In the genomic region with DNA sequence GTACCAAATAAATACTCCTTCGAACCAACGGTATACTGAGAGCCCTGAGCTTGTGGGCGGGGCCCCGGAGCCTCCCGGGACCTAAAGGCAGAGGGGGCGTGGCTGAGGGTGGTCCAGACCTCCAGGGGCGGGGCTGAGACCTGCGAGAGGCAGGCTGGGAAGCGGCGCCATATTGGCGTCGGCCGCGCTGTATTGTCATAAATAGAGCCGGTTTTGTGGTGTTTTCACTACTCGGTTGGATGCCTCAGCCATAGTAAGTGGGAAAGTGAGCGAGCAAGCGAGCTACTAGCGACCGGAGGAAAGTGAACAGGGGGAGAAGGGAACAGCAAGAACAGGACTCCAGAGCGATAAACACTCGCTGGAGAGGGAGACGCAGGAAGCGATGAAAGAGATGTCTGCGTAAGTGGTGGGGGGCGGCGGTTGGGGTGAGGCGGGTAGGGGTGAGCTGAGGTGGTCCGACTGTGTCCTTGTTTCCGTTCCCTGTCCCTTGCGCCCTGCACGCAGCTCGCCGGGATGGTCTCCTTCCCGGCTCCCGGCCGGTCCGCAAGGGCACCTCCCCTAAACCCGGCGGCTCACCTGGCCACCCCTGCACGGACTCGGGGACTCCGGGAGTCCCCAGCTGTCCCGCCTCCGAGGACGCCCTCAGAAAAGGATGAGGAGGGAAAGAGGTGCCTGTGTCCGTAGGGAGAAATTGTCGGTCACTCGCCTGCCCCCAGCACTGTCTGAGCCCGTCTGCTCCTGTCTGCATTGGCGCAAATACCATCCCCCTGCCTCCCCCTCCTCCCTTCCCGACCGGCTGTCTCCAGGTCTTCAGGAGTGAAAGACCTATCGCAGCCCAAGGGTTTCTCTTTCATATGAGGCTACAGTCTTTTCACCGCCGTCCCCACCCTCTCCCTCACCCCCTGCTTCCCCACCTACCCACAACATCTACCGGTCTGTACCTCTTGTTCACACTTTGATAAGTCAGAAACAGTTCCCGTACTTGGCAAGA, we compare ENCODE assay signal across 1 cellular context.
TF ChIP-seq lines count a peak whose summit lies in the region.

A gene (plus strand): TSS at position 172 of the 991 bp plus-strand sequence. CDS start 211 bp downstream, at position 383.

TF ChIP-seq in HepG2, 621 proteins besides CTCF, POLR2A, EP300 and RAD21 (continued from another document and continues in another):
- TF ChIP-seq MTA1 (CRISPR knock-in tag; IDR thresholded peaks at IDR 0.05; ENCODE audit: borderline replicate concordance) = 0 out of 2 replicates have a peak, but pooled peaks have one; percentile 19
- no peak for TF ChIP-seq GLI4 (CRISPR knock-in tag; IDR thresholded peaks at IDR 0.05; ENCODE audit: borderline replicate concordance)
- TF ChIP-seq FOXO1 (CRISPR knock-in tag; IDR thresholded peaks at IDR 0.05) = no peak; the same call in 1 of the 2 replicates
- TF ChIP-seq ZBTB21 (CRISPR knock-in tag; IDR thresholded peaks at IDR 0.05) = no peak
- TF ChIP-seq, protein P1, sequence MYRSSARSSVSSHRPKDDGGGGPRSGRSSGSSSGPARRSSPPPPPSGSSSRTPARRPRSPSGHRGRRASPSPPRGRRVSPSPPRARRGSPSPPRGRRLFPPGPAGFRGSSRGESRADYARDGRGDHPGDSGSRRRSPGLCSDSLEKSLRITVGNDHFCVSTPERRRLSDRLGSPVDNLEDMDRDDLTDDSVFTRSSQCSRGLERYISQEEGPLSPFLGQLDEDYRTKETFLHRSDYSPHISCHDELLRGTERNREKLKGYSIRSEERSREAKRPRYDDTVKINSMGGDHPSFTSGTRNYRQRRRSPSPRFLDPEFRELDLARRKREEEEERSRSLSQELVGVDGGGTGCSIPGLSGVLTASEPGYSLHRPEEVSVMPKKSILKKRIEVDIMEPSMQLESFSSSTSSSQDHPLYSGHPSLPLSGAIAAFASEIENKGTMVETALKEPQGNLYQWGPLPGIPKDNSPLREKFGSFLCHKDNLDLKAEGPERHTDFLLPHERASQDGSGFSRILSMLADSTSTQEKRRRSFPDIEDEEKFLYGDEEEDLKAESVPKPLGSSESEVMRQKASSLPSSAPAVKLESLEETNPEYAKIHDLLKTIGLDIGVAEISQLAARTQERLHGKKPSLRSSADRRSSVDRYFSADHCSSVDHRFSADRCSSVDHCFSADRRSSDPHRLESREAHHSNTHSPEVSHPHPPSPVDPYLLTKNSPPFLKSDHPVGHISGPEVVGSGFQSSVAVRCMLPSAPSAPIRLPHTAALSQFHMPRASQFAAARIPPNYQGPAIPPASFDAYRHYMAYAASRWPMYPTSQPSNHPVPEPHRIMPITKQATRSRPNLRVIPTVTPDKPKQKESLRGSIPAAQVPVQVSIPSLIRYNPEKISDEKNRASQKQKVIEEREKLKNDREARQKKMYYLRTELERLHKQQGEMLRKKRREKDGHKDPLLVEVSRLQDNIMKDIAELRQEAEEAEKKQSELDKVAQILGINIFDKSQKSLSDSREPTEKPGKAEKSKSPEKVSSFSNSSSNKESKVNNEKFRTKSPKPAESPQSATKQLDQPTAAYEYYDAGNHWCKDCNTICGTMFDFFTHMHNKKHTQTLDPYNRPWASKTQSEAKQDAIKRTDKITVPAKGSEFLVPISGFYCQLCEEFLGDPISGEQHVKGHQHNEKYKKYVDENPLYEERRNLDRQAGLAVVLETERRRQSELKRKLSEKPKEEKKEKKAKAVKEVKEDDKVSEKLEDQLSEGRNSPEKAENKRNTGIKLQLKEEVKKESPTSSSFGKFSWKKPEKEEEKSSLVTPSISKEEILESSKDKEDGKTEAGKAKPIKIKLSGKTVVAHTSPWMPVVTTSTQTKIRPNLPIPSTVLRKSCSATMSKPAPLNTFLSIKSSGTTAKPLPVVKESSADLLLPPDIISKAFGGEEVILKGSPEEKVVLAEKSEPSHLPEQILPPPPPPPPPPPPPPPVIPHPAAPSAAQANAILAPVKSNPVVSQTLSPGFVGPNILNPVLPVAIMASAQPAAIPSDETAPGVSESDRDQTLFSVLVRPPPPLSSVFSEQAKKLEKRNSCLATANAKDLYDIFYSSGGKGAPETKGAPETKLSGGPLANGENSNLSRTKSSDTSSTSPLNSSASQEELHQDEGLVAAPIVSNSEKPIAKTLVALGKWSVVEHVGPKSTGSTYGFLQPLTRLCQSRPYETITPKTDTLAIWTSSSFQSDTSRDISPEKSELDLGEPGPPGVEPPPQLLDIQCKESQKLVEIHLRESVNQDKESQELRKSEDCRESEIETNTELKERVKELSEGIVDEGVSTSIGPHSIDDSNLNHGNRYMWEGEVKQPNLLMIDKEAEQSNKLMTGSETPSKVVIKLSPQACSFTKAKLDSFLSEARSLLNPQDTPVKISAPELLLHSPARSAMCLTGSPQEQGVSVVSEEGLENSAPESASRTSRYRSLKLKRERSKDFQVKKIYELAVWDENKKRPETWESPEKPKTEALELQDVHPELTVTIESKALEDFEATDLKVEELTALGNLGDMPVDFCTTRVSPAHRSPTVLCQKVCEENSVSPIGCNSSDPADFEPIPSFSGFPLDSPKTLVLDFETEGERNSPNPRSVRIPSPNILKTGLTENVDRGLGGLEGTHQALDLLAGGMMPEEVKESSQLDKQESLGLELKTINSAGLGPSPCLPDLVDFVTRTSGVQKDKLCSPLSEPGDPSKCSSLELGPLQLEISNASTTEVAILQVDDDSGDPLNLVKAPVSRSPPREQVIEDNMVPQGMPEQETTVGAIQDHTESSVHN (CRISPR knock-in tag; IDR thresholded peaks at IDR 0.05) = no peak
- no peak for TF ChIP-seq FOSL1 (CRISPR knock-in tag; IDR thresholded peaks at IDR 0.05; ENCODE audit: borderline replicate concordance)
- no peak for TF ChIP-seq PLRG1 (conservative IDR thresholded peaks at IDR 0.05)
- TF ChIP-seq STAT5B (CRISPR knock-in tag; IDR thresholded peaks at IDR 0.05) = no peak
- no peak for TF ChIP-seq FOXP1 (IDR thresholded peaks at IDR 0.05)
- 0 out of 2 replicates have a peak, but pooled peaks have one; percentile 8 for TF ChIP-seq FOXP1 (CRISPR knock-in tag; IDR thresholded peaks at IDR 0.05)
- TF ChIP-seq, protein P2, sequence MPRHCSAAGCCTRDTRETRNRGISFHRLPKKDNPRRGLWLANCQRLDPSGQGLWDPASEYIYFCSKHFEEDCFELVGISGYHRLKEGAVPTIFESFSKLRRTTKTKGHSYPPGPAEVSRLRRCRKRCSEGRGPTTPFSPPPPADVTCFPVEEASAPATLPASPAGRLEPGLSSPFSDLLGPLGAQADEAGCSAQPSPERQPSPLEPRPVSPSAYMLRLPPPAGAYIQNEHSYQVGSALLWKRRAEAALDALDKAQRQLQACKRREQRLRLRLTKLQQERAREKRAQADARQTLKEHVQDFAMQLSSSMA (CRISPR knock-in tag; IDR thresholded peaks at IDR 0.05) = peak; percentile 98
- TF ChIP-seq NFE2 (CRISPR knock-in tag; IDR thresholded peaks at IDR 0.05) = no peak
- TF ChIP-seq, protein P3, sequence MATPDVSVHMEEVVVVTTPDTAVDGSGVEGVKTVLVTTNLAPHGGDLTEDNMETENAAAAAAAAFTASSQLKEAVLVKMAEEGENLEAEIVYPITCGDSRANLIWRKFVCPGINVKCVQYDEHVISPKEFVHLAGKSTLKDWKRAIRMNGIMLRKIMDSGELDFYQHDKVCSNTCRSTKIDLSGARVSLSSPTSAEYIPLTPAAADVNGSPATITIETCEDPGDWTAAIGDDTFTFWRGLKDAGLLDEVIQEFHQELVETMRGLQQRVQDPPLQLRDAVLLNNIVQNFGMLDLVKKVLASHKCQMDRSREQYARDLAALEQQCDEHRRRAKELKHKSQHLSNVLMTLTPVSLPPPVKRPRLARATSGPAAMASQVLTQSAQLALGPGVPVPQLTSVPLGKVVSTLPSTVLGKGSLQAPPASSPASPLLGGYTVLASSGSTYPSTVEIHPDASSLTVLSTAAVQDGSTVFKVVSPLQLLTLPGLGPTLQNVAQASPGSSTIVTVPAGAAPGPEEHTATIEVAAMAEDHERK (CRISPR knock-in tag; IDR thresholded peaks at IDR 0.05; ENCODE audit: low read depth) = no peak
- peak; percentile 51; the same call in 1 of the 2 replicates for TF ChIP-seq SALL1 (CRISPR knock-in tag; IDR thresholded peaks at IDR 0.05)
- TF ChIP-seq TARDBP (CRISPR knock-in tag; IDR thresholded peaks at IDR 0.05) = peak; percentile 66; the same call in 1 of the 2 replicates
- no peak for TF ChIP-seq SP1 (IDR thresholded peaks at IDR 0.05)
- TF ChIP-seq SP1 (CRISPR knock-in tag; IDR thresholded peaks at IDR 0.05) = peak; percentile 90
- peak; percentile 48; the same call in 1 of the 2 replicates for TF ChIP-seq ELF3 (CRISPR knock-in tag; IDR thresholded peaks at IDR 0.05)
- peak; percentile 57; the same call in 1 of the 2 replicates for TF ChIP-seq ZBTB20 (CRISPR knock-in tag; IDR thresholded peaks at IDR 0.05; ENCODE audit: borderline replicate concordance, low read depth)
- TF ChIP-seq FIP1L1 (IDR thresholded peaks at IDR 0.05; ENCODE audit: borderline replicate concordance, insufficient read depth, low read depth, low read length) = 0 out of 2 replicates have a peak, but pooled peaks have one; percentile 15
- TF ChIP-seq KDM2A (CRISPR knock-in tag; IDR thresholded peaks at IDR 0.05; ENCODE audit: borderline replicate concordance, low read depth) = peak; percentile 81
- TF ChIP-seq, protein P4, sequence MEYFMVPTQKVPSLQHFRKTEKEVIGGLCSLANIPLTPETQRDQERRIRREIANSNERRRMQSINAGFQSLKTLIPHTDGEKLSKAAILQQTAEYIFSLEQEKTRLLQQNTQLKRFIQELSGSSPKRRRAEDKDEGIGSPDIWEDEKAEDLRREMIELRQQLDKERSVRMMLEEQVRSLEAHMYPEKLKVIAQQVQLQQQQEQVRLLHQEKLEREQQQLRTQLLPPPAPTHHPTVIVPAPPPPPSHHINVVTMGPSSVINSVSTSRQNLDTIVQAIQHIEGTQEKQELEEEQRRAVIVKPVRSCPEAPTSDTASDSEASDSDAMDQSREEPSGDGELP (IDR thresholded peaks at IDR 0.05; ENCODE audit: borderline replicate concordance, low read depth) = no peak; the same call in 1 of the 2 replicates
- TF ChIP-seq SRSF4 (IDR thresholded peaks at IDR 0.05; ENCODE audit: low read depth, low read length, poor library complexity, severe bottlenecking) = no peak
- TF ChIP-seq HCFC1 (IDR thresholded peaks at IDR 0.05; ENCODE audit: low read depth, low read length) = no peak
- peak; percentile 75; the same call in 1 of the 2 replicates for TF ChIP-seq FOXK1 (CRISPR knock-in tag; IDR thresholded peaks at IDR 0.05; ENCODE audit: borderline replicate concordance, low read depth)
- TF ChIP-seq, protein P5, sequence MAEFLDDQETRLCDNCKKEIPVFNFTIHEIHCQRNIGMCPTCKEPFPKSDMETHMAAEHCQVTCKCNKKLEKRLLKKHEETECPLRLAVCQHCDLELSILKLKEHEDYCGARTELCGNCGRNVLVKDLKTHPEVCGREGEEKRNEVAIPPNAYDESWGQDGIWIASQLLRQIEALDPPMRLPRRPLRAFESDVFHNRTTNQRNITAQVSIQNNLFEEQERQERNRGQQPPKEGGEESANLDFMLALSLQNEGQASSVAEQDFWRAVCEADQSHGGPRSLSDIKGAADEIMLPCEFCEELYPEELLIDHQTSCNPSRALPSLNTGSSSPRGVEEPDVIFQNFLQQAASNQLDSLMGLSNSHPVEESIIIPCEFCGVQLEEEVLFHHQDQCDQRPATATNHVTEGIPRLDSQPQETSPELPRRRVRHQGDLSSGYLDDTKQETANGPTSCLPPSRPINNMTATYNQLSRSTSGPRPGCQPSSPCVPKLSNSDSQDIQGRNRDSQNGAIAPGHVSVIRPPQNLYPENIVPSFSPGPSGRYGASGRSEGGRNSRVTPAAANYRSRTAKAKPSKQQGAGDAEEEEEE (CRISPR knock-in tag; IDR thresholded peaks at IDR 0.05; ENCODE audit: borderline replicate concordance) = no peak
- TF ChIP-seq HDAC2 (CRISPR knock-in tag; IDR thresholded peaks at IDR 0.05) = no peak
- TF ChIP-seq NFE2L1 (CRISPR knock-in tag; IDR thresholded peaks at IDR 0.05; ENCODE audit: borderline replicate concordance) = no peak
- TF ChIP-seq, protein P6, sequence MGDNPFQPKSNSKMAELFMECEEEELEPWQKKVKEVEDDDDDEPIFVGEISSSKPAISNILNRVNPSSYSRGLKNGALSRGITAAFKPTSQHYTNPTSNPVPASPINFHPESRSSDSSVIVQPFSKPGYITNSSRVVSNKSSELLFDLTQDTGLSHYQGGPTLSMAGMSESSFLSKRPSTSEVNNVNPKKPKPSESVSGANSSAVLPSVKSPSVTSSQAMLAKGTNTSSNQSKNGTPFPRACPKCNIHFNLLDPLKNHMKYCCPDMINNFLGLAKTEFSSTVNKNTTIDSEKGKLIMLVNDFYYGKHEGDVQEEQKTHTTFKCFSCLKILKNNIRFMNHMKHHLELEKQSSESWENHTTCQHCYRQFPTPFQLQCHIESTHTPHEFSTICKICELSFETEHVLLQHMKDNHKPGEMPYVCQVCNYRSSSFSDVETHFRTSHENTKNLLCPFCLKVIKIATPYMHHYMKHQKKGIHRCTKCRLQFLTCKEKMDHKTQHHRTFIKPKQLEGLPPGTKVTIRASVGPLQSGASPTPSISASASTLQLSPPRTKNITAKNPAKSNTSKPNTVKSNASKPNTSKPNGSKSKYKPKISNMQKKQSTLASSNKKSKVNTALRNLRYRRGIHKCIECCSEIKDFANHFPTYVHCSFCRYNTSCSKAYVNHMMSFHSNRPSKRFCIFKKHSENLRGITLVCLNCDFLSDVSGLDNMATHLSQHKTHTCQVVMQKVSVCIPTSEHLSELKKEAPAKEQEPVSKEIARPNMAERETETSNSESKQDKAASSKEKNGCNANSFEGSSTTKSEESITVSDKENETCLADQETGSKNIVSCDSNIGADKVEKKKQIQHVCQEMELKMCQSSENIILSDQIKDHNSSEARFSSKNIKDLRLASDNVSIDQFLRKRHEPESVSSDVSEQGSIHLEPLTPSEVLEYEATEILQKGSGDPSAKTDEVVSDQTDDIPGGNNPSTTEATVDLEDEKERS (CRISPR knock-in tag; IDR thresholded peaks at IDR 0.05) = peak; percentile 25; the same call in 1 of the 2 replicates
- peak; percentile 25; the same call in 1 of the 2 replicates for TF ChIP-seq ZNF251 (CRISPR knock-in tag; IDR thresholded peaks at IDR 0.05)
- TF ChIP-seq KDM3A (CRISPR knock-in tag; IDR thresholded peaks at IDR 0.05; ENCODE audit: low read depth) = no peak
- peak; percentile 63; the same call in 1 of the 2 replicates for TF ChIP-seq NRL (CRISPR knock-in tag; IDR thresholded peaks at IDR 0.05; ENCODE audit: borderline replicate concordance)
- TF ChIP-seq POLR2G (IDR thresholded peaks at IDR 0.05; ENCODE audit: low read depth, low read length) = peak; percentile 97
- TF ChIP-seq, protein P7, sequence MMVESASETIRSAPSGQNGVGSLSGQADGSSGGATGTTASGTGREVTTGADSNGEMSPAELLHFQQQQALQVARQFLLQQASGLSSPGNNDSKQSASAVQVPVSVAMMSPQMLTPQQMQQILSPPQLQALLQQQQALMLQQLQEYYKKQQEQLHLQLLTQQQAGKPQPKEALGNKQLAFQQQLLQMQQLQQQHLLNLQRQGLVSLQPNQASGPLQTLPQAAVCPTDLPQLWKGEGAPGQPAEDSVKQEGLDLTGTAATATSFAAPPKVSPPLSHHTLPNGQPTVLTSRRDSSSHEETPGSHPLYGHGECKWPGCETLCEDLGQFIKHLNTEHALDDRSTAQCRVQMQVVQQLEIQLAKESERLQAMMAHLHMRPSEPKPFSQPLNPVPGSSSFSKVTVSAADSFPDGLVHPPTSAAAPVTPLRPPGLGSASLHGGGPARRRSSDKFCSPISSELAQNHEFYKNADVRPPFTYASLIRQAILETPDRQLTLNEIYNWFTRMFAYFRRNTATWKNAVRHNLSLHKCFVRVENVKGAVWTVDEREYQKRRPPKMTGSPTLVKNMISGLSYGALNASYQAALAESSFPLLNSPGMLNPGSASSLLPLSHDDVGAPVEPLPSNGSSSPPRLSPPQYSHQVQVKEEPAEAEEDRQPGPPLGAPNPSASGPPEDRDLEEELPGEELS (CRISPR knock-in tag; IDR thresholded peaks at IDR 0.05) = no peak
- no peak for TF ChIP-seq KDM1A (CRISPR knock-in tag; IDR thresholded peaks at IDR 0.05)
- no peak for TF ChIP-seq PAF1 (CRISPR knock-in tag; IDR thresholded peaks at IDR 0.05)
